In genomic region chr7:3301472-3301778, GRCh38 we compare ENCODE assay signal across 8 cellular contexts. TPM values are rescaled to one million over a fixed set of nuclear protein-coding genes. Genes with fewer than 3 reads are reported as not detected.
DNase-seq lines count a peak whose midpoint lies in the region; ATAC-seq and TF ChIP-seq lines count a peak whose summit lies in the region.

No MANE protein-coding gene starts in this region.

- peaks cover 5% of the 10 kb centered on the region for H3K4me1 Mint-ChIP-seq in endothelial cell (ENCODE audit: unreplicated experiment)

- no peak overlapping the region for H4K91ac ChIP-seq in neuronal stem cell (ENCODE audit: low read depth, low read length, poor library complexity)

- H3K27me3 ChIP-seq in adipocyte (replicated peaks; ENCODE audit: control insufficient read depth, insufficient read depth, low read length) (no peaks in the 10 kb centered on the region), neuronal stem cell (ENCODE audit: control insufficient read depth in 3 of 3, insufficient read depth in 3 of 3, low read depth in 1 of 3, low read length in 3 of 3) (peaks cover 0 to 17% (median 0%) of the 10 kb centered on the region in 3 experiments)

- WGBS in neuronal stem cell (ENCODE audit: extremely low coverage in 2 of 2, insufficient read length in 2 of 2, insufficient replicate concordance in 1 of 2), 2 donors = no CpG with 5 or more reads among the region's 63 CpGs

- peaks cover 2% of the 10 kb centered on the region for H3K27me3 Mint-ChIP-seq in endothelial cell (ENCODE audit: unreplicated experiment)

- H3K36me3 Mint-ChIP-seq in endothelial cell (ENCODE audit: low read depth, unreplicated experiment) = no peaks in the 10 kb centered on the region

- peak overlapping the region; percentile 94 for H3K4me2 ChIP-seq in neuronal stem cell (ENCODE audit: insufficient read depth, low read length, poor library complexity, severe bottlenecking)

- DNase-seq in adipocyte (ENCODE audit: low read depth) = peak; percentile 37
- DNase-seq in neuronal stem cell (ENCODE audit: low spot score) = no peak
- no peak for DNase-seq in midbrain (lab: John Stamatoyannopoulos, UW)
- DNase-seq in endothelial cell (ENCODE audit: low spot score) = no peak
- no peak for DNase-seq in HUDEP-2 (lab: John Stamatoyannopoulos, UW; ENCODE audit: unreplicated experiment in 76 of 76)
- no peak for DNase-seq in LoVo (ENCODE audit: low spot score)

- H2BK5ac ChIP-seq in neuronal stem cell (ENCODE audit: low read length) = no peak overlapping the region

- TF ChIP-seq CTCF in endothelial cell (IDR thresholded peaks at IDR 0.05; ENCODE audit: unreplicated experiment) = no peak

- H3K4me1 ChIP-seq in adipocyte (ENCODE audit: control insufficient read depth, insufficient read depth, low read length) = peaks cover 29% of the 10 kb centered on the region
- peaks cover 4 to 10% of the 10 kb centered on the region in 2 donors for H3K4me1 ChIP-seq in neuronal stem cell (ENCODE audit: control insufficient read depth in 2 of 2, insufficient read depth in 1 of 2, low read depth in 1 of 2, low read length in 2 of 2)

- H3K18ac ChIP-seq in neuronal stem cell (ENCODE audit: low read length) = peak overlapping the region; percentile 92

- H3K9ac ChIP-seq in adipocyte (ENCODE audit: low read length) (no peak overlapping the region), neuronal stem cell (ENCODE audit: low read depth, low read length, poor library complexity) (peak overlapping the region; percentile 60)

- H3K23ac ChIP-seq in neuronal stem cell (ENCODE audit: low read depth, low read length, poor library complexity) = no peak overlapping the region

- no peaks in the 10 kb centered on the region for H3K36me3 ChIP-seq in adipocyte (ENCODE audit: control insufficient read depth, insufficient read depth, low read length, severe bottlenecking)
- H3K36me3 ChIP-seq in neuronal stem cell (replicated peaks in 1 of 2; ENCODE audit: control insufficient read depth in 2 of 2, insufficient read depth in 2 of 2, low read length in 2 of 2) = no peaks in the 10 kb centered on the region

- no peak overlapping the region for H3K27ac Mint-ChIP-seq in endothelial cell (ENCODE audit: unreplicated experiment)

- no peak overlapping the region for H2BK15ac ChIP-seq in neuronal stem cell (ENCODE audit: low read length)

- H3K9me3 ChIP-seq in adipocyte (ENCODE audit: control insufficient read depth, low read length) (no peaks in the 10 kb centered on the region), neuronal stem cell (replicated peaks in 1 of 2; ENCODE audit: control insufficient read depth in 2 of 2, insufficient read depth in 1 of 2, low read depth in 1 of 2, low read length in 2 of 2) (no peaks in the 10 kb centered on the region)

- H3K4me3 ChIP-seq in adipocyte (ENCODE audit: low read length) (peak overlapping the region; percentile 71), neuronal stem cell (ENCODE audit: low read length in 2 of 2) (peak overlapping the region; percentile 72 to 89)

- no peak overlapping the region for H2BK12ac ChIP-seq in neuronal stem cell (ENCODE audit: low read length)

- H2BK120ac ChIP-seq in neuronal stem cell (ENCODE audit: low read depth, low read length) = no peak overlapping the region

- no peak overlapping the region for H2AK5ac ChIP-seq in neuronal stem cell (ENCODE audit: low read depth, low read length)

- no peak overlapping the region for H3K4ac ChIP-seq in neuronal stem cell (ENCODE audit: low read length)

- peak overlapping the region; percentile 95 for H2AFZ ChIP-seq in neuronal stem cell (ENCODE audit: low read length)

- no peak overlapping the region for H3K27ac ChIP-seq in neuronal stem cell (replicated peaks; ENCODE audit: low read length)

- no peak overlapping the region for H3K4me3 Mint-ChIP-seq in endothelial cell (ENCODE audit: unreplicated experiment)

- ATAC-seq in GM18511 (IDR thresholded peaks at IDR 0.05; ENCODE audit: unreplicated experiment) (peak; percentile 17), HG02763 (IDR thresholded peaks at IDR 0.05; ENCODE audit: unreplicated experiment) (peak; percentile 9)

- no peaks in the 10 kb centered on the region for H3K79me1 ChIP-seq in neuronal stem cell (ENCODE audit: low read depth, low read length)

- H3K14ac ChIP-seq in neuronal stem cell (ENCODE audit: low read length) = no peak overlapping the region

- no peaks in the 10 kb centered on the region for H3K9me3 Mint-ChIP-seq in endothelial cell (ENCODE audit: unreplicated experiment)

- no peak overlapping the region for H4K8ac ChIP-seq in neuronal stem cell (ENCODE audit: low read depth, low read length)

RNA-seq across cellular contexts. Expression of gene SDK1, which starts 0.4 kb away (rescaled TPM):
- 3.0 TPM for polyA plus RNA-seq in neuronal stem cell (2013, experiment 1 of 2)
- polyA plus RNA-seq in neuronal stem cell (2013, experiment 2 of 2) = 2.9 TPM
- 4.3 TPM for total RNA-seq in endothelial cell (ENCODE audit: unreplicated experiment)
